In genomic region chr6:18021166-18021850, GRCh38 we compare ENCODE assay signal across 17 cellular contexts. TPM values are rescaled to one million over a fixed set of nuclear protein-coding genes. Genes with fewer than 3 reads are reported as not detected.
"Had no signal": no experiment of that assay in that cellular context is flagged by ENCODE, and none has a peak within 500 bp of the region (broad histone marks: within the 10 kb centered on the region; RNA-seq: fewer than 3 reads in every experiment).

No MANE protein-coding gene starts in this region.

- H3K9ac ChIP-seq: parathyroid adenoma had no signal

- ATAC-seq: activated CD4-positive, CD25-positive, alpha-beta regulatory T cell treated with anti-CD3 and anti-CD28 coated beads, Interleukin-2, amount 50 U/mL, for 24 hours; activated naive CD4-positive, alpha-beta T cell treated with anti-CD3 and anti-CD28 coated beads, Interleukin-2, amount 50 U/mL, for 72 hours; activated T-cell treated with anti-CD3 and anti-CD28 coated beads, Interleukin-2, amount 50 U/mL, for 4 hours; left ventricle myocardium superior had no signal

- H2AFZ ChIP-seq: parathyroid adenoma had no signal

- H3K36me3 ChIP-seq: esophagus muscularis mucosa, uterus had no signal

- H3K79me2 ChIP-seq: parathyroid adenoma had no signal

- H3K27ac Mint-ChIP-seq: activated naive CD4-positive, alpha-beta T cell treated with anti-CD3 and anti-CD28 coated beads, Interleukin-2, amount 50 U/mL, for 72 hours had no signal

- DNase-seq: activated effector memory CD4-positive, alpha-beta T cell treated with anti-CD3 and anti-CD28 coated beads, Interleukin-2, amount 50 U/mL, for 16 hours; activated T-cell treated with anti-CD3 and anti-CD28 coated beads, Interleukin-2, amount 50 U/mL, for 4 hours; amniotic stem cell; dermis blood vessel endothelial cell; islet precursor cell; left ventricle myocardium superior; mesendoderm; retina; uterus had no signal

- H3K27me3 ChIP-seq: esophagus muscularis mucosa, uterus had no signal

- H3K27ac ChIP-seq: esophagus muscularis mucosa, parathyroid adenoma, uterus had no signal

- H3K4me3 ChIP-seq: esophagus muscularis mucosa, skin epidermis, uterus had no signal

- H3K36me3 Mint-ChIP-seq: activated naive CD4-positive, alpha-beta T cell treated with anti-CD3 and anti-CD28 coated beads, Interleukin-2, amount 50 U/mL, for 72 hours; brain had no signal

- H3K9me3 Mint-ChIP-seq: activated naive CD4-positive, alpha-beta T cell treated with anti-CD3 and anti-CD28 coated beads, Interleukin-2, amount 50 U/mL, for 72 hours; neural crest cell had no signal

- H3K4me3 Mint-ChIP-seq: activated T-cell treated with anti-CD3 and anti-CD28 coated beads, Interleukin-2, amount 50 U/mL, for 4 hours; brain; neural crest cell had no signal

- H3K4me1 ChIP-seq: parathyroid adenoma, uterus had no signal

- H3K9me3 ChIP-seq: esophagus muscularis mucosa, uterus had no signal

- H3K27me3 Mint-ChIP-seq: brain had no signal

RNA-seq across cellular contexts. Expression of gene KIF13A, which starts 33.9 kb away (rescaled TPM):
- total RNA-seq: T-helper 2 cell treated with Interferon-gamma antibody and Interleukin-4, amounts not matched to agents 100 ng/mL and 5 ng/mL, for 36 hours had no signal
